14 cellular contexts compared by ENCODE assay signal in the genomic region with DNA sequence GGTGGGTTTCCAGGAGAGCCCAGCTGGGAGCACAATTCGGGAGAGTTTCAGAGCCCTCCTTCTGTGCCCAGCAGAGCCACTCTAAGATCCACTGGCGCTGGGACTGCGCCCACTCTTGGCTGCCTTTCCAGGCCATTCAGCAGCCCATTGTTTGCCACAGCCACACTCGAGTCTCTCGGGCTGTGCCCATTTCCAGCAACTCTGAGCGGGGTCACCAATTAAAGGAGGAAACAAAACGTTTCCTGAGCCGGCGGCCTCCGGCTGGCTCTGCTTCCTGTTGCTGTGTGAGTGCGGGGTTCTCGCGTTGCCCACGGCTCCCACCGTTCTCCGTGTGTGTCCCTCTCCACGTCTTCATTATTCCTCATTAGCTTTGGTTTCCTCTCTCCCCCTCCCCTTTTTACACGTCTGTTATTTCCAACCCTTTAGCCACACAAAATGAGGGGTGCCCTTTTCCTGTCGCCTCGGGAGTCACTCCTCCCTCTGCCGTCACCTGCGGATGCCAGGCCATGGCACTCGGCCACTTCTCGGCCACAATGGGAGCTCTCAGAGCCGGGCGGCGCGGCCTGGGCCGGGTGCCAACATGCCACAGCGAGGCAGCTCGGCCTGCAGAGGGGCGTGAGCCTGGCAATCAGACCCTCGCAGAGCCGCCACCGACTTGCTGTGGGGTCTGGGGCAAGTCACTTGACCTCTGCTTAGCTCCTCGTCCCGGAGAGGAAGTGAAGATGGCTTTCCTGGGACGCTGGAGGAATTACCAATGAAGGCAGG.
A peak's percentile ranks its signal among the peaks of the same experiment; 100 is the strongest.
DNase-seq lines count a peak whose midpoint lies in the region; ATAC-seq and TF ChIP-seq lines count a peak whose summit lies in the region.
"Had no signal": no experiment of that assay in that cellular context is flagged by ENCODE, and none has a peak within 500 bp of the region (broad histone marks: within the 10 kb centered on the region; RNA-seq: fewer than 3 reads in every experiment).

No MANE protein-coding gene starts in this region.

- peaks cover 2% of the 10 kb centered on the region for H3K9me3 ChIP-seq in trophoblast cell (ENCODE audit: insufficient read depth, low read depth, low read length)

- no peaks in the 10 kb centered on the region for H3K9me3 Mint-ChIP-seq in GM23338

- WGBS in trophoblast cell (ENCODE audit: extremely low coverage, insufficient coverage, insufficient read length): no CpG with 5 or more reads among the region's 38 CpGs

- H3K4me1 Mint-ChIP-seq in GM23338: peaks cover 2% of the 10 kb centered on the region; the same call in 2 of the 3 replicates

- H3K27me3 ChIP-seq in GM23338 (ENCODE audit: insufficient read depth): no peaks in the 10 kb centered on the region
- peaks cover 0 to 34% (median 5%) of the 10 kb centered on the region in 45 donors for H3K27me3 ChIP-seq in dorsolateral prefrontal cortex
- H3K27me3 ChIP-seq in trophoblast cell (ENCODE audit: insufficient read depth, low read length): no peaks in the 10 kb centered on the region

- H2BK12ac ChIP-seq in trophoblast cell (ENCODE audit: low read length): no peak overlapping the region

- no peak overlapping the region for H2AK5ac ChIP-seq in trophoblast cell (ENCODE audit: low read length)

- H4K8ac ChIP-seq in trophoblast cell (ENCODE audit: low read depth, low read length): no peak overlapping the region

- H3K36me3 Mint-ChIP-seq in GM23338 (ENCODE audit: low read depth): no peaks in the 10 kb centered on the region

- intact Hi-C loops in dorsolateral prefrontal cortex (cut with DNase I): loop anchor here (2.0 to 10.0 kb wide), 5 partner anchors 36 to 99 kb away; no protein-coding TSS in a partner anchor
- intact Hi-C loops in sciatic nerve (cut with DNase I): no loop called here

- no peaks in the 10 kb centered on the region for H3K9me2 ChIP-seq in GM23338 (ENCODE audit: insufficient read depth)

- no peak overlapping the region for H3K4me3 Mint-ChIP-seq in GM23338
- H3K4me3 Mint-ChIP-seq: nephron; stimulated activated naive CD8-positive, alpha-beta T cell treated with anti-CD3 and anti-CD28 coated beads, Interleukin-15, Interleukin-2, amounts not matched to agents 100 ng/mL and 50 ng/mL, for 24 hours had no signal

- H3K27ac Mint-ChIP-seq in GM23338: no peak overlapping the region
- H3K27ac Mint-ChIP-seq: nephron; stimulated activated naive CD8-positive, alpha-beta T cell treated with anti-CD3 and anti-CD28 coated beads, Interleukin-15, Interleukin-2, amounts not matched to agents 100 ng/mL and 50 ng/mL, for 24 hours had no signal

- no peak overlapping the region for H3K18ac ChIP-seq in trophoblast cell (ENCODE audit: low read length)

- no peak for TF ChIP-seq CTCF in GM23338 (conservative IDR thresholded peaks at IDR 0.05; ENCODE audit: low read depth in 2 of 2)
- peak in 18 of 56 donors; percentile 4 to 34 (median 16) for TF ChIP-seq CTCF in dorsolateral prefrontal cortex (IDR thresholded peaks at IDR 0.05 in 54 of 56, conservative IDR thresholded peaks at IDR 0.05 in 2 of 56; ENCODE audit: low read depth in 1 of 56, partially characterized antibody in 56 of 56)

- H3K36me3 ChIP-seq in GM23338 (ENCODE audit: insufficient read depth) (no peaks in the 10 kb centered on the region), trophoblast cell (ENCODE audit: control insufficient read depth in 1 of 2, insufficient read depth in 2 of 2, low read length in 2 of 2) (no peaks in the 10 kb centered on the region)

- H3K4me3 ChIP-seq in GM23338 (no peak overlapping the region), dorsolateral prefrontal cortex (peak overlapping the region in 54 of 59 donors; percentile 11 to 62 (median 38)), trophoblast cell (ENCODE audit: low read depth, low read length) (no peak overlapping the region)

- peaks cover 6% of the 10 kb centered on the region for H3K27me3 Mint-ChIP-seq in GM23338 (ENCODE audit: insufficient read depth, low read depth, poor library complexity)

- ATAC-seq in GM23338 (no peak), sciatic nerve (peak; percentile 87), HG02852 (IDR thresholded peaks at IDR 0.05; ENCODE audit: unreplicated experiment) (no peak), HG02884 (IDR thresholded peaks at IDR 0.05; ENCODE audit: unreplicated experiment) (no peak)

- H2BK5ac ChIP-seq in trophoblast cell (ENCODE audit: low read depth, low read length, poor library complexity): no peak overlapping the region

- no peak overlapping the region for H3K23ac ChIP-seq in trophoblast cell (ENCODE audit: low read length)

- H4K91ac ChIP-seq in trophoblast cell (ENCODE audit: low read depth, low read length): no peak overlapping the region

- H3F3A ChIP-seq in GM23338 (replicated peaks; ENCODE audit: low read depth): no peaks in the 10 kb centered on the region

- H2AFZ ChIP-seq in GM23338: peak overlapping the region; percentile 93
- H2AFZ ChIP-seq in trophoblast cell (ENCODE audit: insufficient read depth, low read length, poor library complexity): no peak overlapping the region

- no peaks in the 10 kb centered on the region for H4K20me1 ChIP-seq in GM23338 (replicated peaks; ENCODE audit: insufficient read depth)

- H3K4ac ChIP-seq in trophoblast cell (ENCODE audit: low read depth, low read length): no peak overlapping the region

- H3K4me2 ChIP-seq in GM23338 (no peak overlapping the region), trophoblast cell (ENCODE audit: low read length) (no peak overlapping the region)

- H3K27ac ChIP-seq in GM23338 (ENCODE audit: low read depth): no peak overlapping the region
- peak overlapping the region; percentile 72 to 99 (median 96) for H3K27ac ChIP-seq in dorsolateral prefrontal cortex
- no peak overlapping the region for H3K27ac ChIP-seq in trophoblast cell (ENCODE audit: low read depth, low read length)
- H3K27ac ChIP-seq: epithelial cell of prostate had no signal

- DNase-seq in GM23338 (ENCODE audit: low spot score) (no peak), NCI-H748 (lab: John Stamatoyannopoulos, UW; ENCODE audit: unreplicated experiment) (peak; percentile 96), dorsolateral prefrontal cortex (peak; percentile 33 to 93 (median 90)), sciatic nerve (ENCODE audit: low spot score) (peak; percentile 78), trophoblast cell (no peak), A172 (ENCODE audit: low spot score) (no peak)
- DNase-seq: NCI-H2107; stimulated activated CD4-positive, alpha-beta T cell treated with anti-CD3 and anti-CD28 coated beads, Interleukin-1b, Interleukin-23, amount 100 ng/mL, for 48 hours; SW 1271 had no signal

- H3K4me1 ChIP-seq in GM23338 (ENCODE audit: insufficient read depth) (no peaks in the 10 kb centered on the region), trophoblast cell (ENCODE audit: control insufficient read depth in 1 of 2, insufficient read depth in 2 of 2, low read length in 2 of 2) (peaks cover 0 to 3% of the 10 kb centered on the region in 2 experiments)

- H4K12ac ChIP-seq in trophoblast cell (ENCODE audit: low read depth, low read length): no peak overlapping the region

- H3K9ac ChIP-seq in trophoblast cell (ENCODE audit: low read length): no peak overlapping the region

- H3K79me2 ChIP-seq in GM23338 (replicated peaks; ENCODE audit: insufficient read depth) (no peaks in the 10 kb centered on the region), trophoblast cell (ENCODE audit: control insufficient read depth, insufficient read depth, low read length, poor library complexity) (no peaks in the 10 kb centered on the region)

- no peak overlapping the region for H3K14ac ChIP-seq in trophoblast cell (ENCODE audit: low read length)

- no peaks in the 10 kb centered on the region for H3K79me1 ChIP-seq in trophoblast cell (ENCODE audit: low read length)

- no peak overlapping the region for H2BK120ac ChIP-seq in trophoblast cell (ENCODE audit: insufficient read depth, low read length, poor library complexity)

TF ChIP-seq in GM23338, 12 proteins besides CTCF, POLR2A, EP300 and RAD21 (continues in another document):
- TF ChIP-seq POLR2AphosphoS5 (IDR thresholded peaks at IDR 0.05; ENCODE audit: low read depth) (no peak), STAT1 (IDR thresholded peaks at IDR 0.05; ENCODE audit: unreplicated experiment) (no peak)
- TF ChIP-seq, protein P1, sequence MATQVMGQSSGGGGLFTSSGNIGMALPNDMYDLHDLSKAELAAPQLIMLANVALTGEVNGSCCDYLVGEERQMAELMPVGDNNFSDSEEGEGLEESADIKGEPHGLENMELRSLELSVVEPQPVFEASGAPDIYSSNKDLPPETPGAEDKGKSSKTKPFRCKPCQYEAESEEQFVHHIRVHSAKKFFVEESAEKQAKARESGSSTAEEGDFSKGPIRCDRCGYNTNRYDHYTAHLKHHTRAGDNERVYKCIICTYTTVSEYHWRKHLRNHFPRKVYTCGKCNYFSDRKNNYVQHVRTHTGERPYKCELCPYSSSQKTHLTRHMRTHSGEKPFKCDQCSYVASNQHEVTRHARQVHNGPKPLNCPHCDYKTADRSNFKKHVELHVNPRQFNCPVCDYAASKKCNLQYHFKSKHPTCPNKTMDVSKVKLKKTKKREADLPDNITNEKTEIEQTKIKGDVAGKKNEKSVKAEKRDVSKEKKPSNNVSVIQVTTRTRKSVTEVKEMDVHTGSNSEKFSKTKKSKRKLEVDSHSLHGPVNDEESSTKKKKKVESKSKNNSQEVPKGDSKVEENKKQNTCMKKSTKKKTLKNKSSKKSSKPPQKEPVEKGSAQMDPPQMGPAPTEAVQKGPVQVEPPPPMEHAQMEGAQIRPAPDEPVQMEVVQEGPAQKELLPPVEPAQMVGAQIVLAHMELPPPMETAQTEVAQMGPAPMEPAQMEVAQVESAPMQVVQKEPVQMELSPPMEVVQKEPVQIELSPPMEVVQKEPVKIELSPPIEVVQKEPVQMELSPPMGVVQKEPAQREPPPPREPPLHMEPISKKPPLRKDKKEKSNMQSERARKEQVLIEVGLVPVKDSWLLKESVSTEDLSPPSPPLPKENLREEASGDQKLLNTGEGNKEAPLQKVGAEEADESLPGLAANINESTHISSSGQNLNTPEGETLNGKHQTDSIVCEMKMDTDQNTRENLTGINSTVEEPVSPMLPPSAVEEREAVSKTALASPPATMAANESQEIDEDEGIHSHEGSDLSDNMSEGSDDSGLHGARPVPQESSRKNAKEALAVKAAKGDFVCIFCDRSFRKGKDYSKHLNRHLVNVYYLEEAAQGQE (IDR thresholded peaks at IDR 0.05; ENCODE audit: unreplicated experiment): no peak

Comparison
In these comparisons a context has a peak if more than half of its experiments do, and no peak if none do; other contexts are left out.
1. DNase-seq: peak in NCI-H748 (single experiment), dorsolateral prefrontal cortex (10 of 10) and sciatic nerve (single experiment); none in GM23338 (single experiment), trophoblast cell (0 of 2) and A172 (single experiment).
2. H3K27ac ChIP-seq: peak in dorsolateral prefrontal cortex (59 of 59); none in GM23338 (single experiment) and trophoblast cell (single experiment).
3. H3K4me3 ChIP-seq: peak in dorsolateral prefrontal cortex (54 of 59); none in GM23338 (single experiment) and trophoblast cell (single experiment).